ENCODE assay signal across 1 cellular context in genomic region chr7:107579881-107580715, GRCh38.
TF ChIP-seq lines count a peak whose summit lies in the region.

A gene with protein sequence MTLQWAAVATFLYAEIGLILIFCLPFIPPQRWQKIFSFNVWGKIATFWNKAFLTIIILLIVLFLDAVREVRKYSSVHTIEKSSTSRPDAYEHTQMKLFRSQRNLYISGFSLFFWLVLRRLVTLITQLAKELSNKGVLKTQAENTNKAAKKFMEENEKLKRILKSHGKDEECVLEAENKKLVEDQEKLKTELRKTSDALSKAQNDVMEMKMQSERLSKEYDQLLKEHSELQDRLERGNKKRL (plus strand): TSS chr7:107580246. CDS start chr7:107580773, 527 bp downstream.

TF ChIP-seq in Ishikawa, 13 proteins besides CTCF, POLR2A, EP300 and RAD21 (continued from another document):
- TF ChIP-seq USF1 (IDR thresholded peaks at IDR 0.05): no peak
- TF ChIP-seq CREB1 (IDR thresholded peaks at IDR 0.05; ENCODE audit: low read depth): peak; percentile 61; the same call in 1 of the 2 replicates
TF ChIP-seq in Ishikawa: peak in this region for 5.
